8 cellular contexts compared by ENCODE assay signal in the genomic region with DNA sequence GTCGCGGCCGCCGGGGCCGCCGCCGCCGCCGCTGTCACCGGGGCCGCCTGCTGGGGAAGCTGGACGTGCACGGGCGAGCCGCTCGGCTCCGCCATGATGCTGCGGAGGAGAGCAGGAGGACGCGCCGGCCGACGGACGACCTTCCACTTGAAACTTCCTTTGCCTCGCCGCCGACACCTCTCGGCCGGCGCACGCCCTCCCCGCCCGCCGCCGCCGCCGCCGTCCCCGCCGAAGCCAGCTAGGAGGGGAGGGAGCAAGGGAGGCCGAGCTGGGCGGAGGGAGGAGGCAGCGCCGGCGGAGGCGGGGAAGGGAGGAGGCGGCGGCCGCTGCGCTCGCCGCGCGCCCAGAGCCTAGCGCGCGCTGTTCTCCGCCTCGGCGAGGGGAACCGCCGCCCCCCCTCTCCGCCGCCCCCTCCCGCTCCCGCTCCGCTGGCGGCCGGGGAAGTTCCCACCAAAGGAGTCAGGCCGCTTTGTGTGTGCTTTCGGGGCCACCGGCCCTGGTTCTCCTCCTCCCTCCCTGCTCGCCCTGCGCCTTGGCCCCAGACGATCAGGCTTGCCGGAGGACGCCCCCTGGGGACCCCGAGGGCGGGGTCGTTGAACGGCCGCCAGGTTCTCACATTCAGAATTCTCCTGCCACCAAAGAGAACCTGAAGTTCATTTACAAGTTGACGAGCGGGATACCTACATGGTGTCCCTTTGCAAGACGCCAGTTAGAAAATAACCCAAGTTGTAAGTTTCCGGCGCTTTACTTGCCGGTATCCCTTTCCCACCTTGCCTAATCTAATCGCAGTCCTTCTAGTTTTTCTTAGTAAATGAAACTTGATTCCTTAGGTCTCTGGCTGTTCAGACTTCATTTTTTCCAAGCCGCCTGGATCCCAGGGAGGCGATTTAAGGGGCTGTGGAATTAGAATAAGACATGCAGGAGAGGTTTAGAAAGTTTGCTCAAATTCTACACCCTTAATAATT. TPM values are rescaled to one million over a fixed set of nuclear protein-coding genes. Genes with fewer than 3 reads are reported as not detected.
DNase-seq lines count a peak whose midpoint lies in the region; ATAC-seq lines count a peak whose summit lies in the region.

A gene (minus strand): TSS at position 255 of the 965 bp plus-strand sequence. CDS start 160 bp downstream, at position 95.

- H3K36me3 Mint-ChIP-seq in CD4-positive, CD25-positive, alpha-beta regulatory T cell: no peaks in the 10 kb centered on the region

- DNase-seq in CD4-positive, CD25-positive, alpha-beta regulatory T cell: peak; percentile 71 to 78 (median 73)
- DNase-seq in NOMO-1 (lab: John Stamatoyannopoulos, UW; ENCODE audit: unreplicated experiment in 2 of 2) (peak; percentile 67 to 70), mesenteric fat pad (ENCODE audit: low spot score) (peak; percentile 91)
- DNase-seq in activated CD8-positive, alpha-beta memory T cell treated with anti-CD3 and anti-CD28 coated beads, Interleukin-2, amount 50 U/mL, for 1 hour (ENCODE audit: extremely low read depth): peak; percentile 45
- peak; percentile 56 for DNase-seq in stimulated activated CD8-positive, alpha-beta memory T cell treated with anti-CD3 and anti-CD28 coated beads, Interleukin-15, amount 100 ng/mL, for 24 hours (ENCODE audit: low read depth)

- H3K27ac Mint-ChIP-seq in CD4-positive, CD25-positive, alpha-beta regulatory T cell: peak within 1 kb of the TSS; percentile 48 to 96 (median 93)

- ATAC-seq in CD4-positive, CD25-positive, alpha-beta regulatory T cell (ENCODE audit: low read depth in 2 of 2): peak; percentile 62 to 63
- ATAC-seq in GM19438 (IDR thresholded peaks at IDR 0.05; ENCODE audit: low read depth, unreplicated experiment): peak; percentile 75
- peak; percentile 75 for ATAC-seq in HG03565 (IDR thresholded peaks at IDR 0.05; ENCODE audit: unreplicated experiment)

- peak within 1 kb of the TSS; percentile 83 for H3K4me3 ChIP-seq in CD4-positive, CD25-positive, alpha-beta regulatory T cell (ENCODE audit: low read depth, low read length)

- H3K4me1 ChIP-seq in CD4-positive, CD25-positive, alpha-beta regulatory T cell (ENCODE audit: control insufficient read depth, insufficient read depth, low read length, poor library complexity, severe bottlenecking): peaks cover 44% of the 10 kb centered on the region

- peaks cover 29 to 47% (median 39%) of the 10 kb centered on the region in 4 donors for H3K4me1 Mint-ChIP-seq in CD4-positive, CD25-positive, alpha-beta regulatory T cell

- peaks cover 5% of the 10 kb centered on the region for H3K27me3 Mint-ChIP-seq in CD4-positive, CD25-positive, alpha-beta regulatory T cell

- peak within 1 kb of the TSS; percentile 93 to 98 (median 96) for H3K4me3 Mint-ChIP-seq in CD4-positive, CD25-positive, alpha-beta regulatory T cell

- no peaks in the 10 kb centered on the region for H3K9me3 ChIP-seq in CD4-positive, CD25-positive, alpha-beta regulatory T cell (ENCODE audit: control insufficient read depth in 2 of 2, low read length in 2 of 2)

- H3K27me3 ChIP-seq in CD4-positive, CD25-positive, alpha-beta regulatory T cell (ENCODE audit: control insufficient read depth, insufficient read depth, low read length): no peaks in the 10 kb centered on the region

- H3K9me3 Mint-ChIP-seq in CD4-positive, CD25-positive, alpha-beta regulatory T cell: no peaks in the 10 kb centered on the region

- peak within 1 kb of the TSS; percentile 83 for H3K27ac ChIP-seq in CD4-positive, CD25-positive, alpha-beta regulatory T cell (ENCODE audit: insufficient read depth, low read length, poor library complexity, severe bottlenecking)

- in situ Hi-C loops in endometrial microvascular endothelial cells (cut with HindIII; ENCODE audit: inconsistent ontology term, low pct_unique_long_range_greater_than_20kb, low sequenced_read_pairs): no loop called here

- H3K36me3 ChIP-seq in CD4-positive, CD25-positive, alpha-beta regulatory T cell (ENCODE audit: control insufficient read depth, insufficient read depth, low read length): no peaks in the 10 kb centered on the region

RNA-seq across cellular contexts. Expression of the gene that starts here (rescaled TPM):
- 27.2 TPM for total RNA-seq in CD4-positive, CD25-positive, alpha-beta regulatory T cell
- polyA plus RNA-seq in CD4-positive, CD25-positive, alpha-beta regulatory T cell: 10 to 100 TPM in 1 of 4 donors, 1 to 10 TPM in 3; 4.4 to 12.1 (median 7.0) TPM
- total RNA-seq in endometrial microvascular endothelial cells (ENCODE audit: inconsistent ontology term) (10.3 TPM), mesenteric fat pad (40.5 TPM)

Comparison
In these comparisons a context has a peak if more than half of its experiments do, and no peak if none do; other contexts are left out.
1. Peak in every context shown above with its lines: DNase-seq, ATAC-seq, H3K4me3 ChIP-seq and H3K27ac ChIP-seq.